8 cellular contexts compared by ENCODE assay signal in genomic region chr11:69950120-69950519, GRCh38.
DNase-seq lines count a peak whose midpoint lies in the region; ATAC-seq, FAIRE-seq and TF ChIP-seq lines count a peak whose summit lies in the region.

No MANE protein-coding gene starts in this region.

- H3K27ac ChIP-seq in WERI-Rb-1 (no peak overlapping the region), keratinocyte (ENCODE audit: control insufficient read depth, insufficient read depth, low read length) (peak overlapping the region; percentile 69)

- H3K27me3 ChIP-seq in BJ (ENCODE audit: control insufficient read depth, insufficient read depth, low read length) (peaks cover 3% of the 10 kb centered on the region; the same call in 1 of the 2 replicates), WERI-Rb-1 (ENCODE audit: insufficient read depth, low read depth, severe bottlenecking) (no peaks in the 10 kb centered on the region), keratinocyte (ENCODE audit: control insufficient read depth, extremely low read depth, insufficient read depth, low read length) (peaks cover 8% of the 10 kb centered on the region)

- H3K9me3 ChIP-seq in WERI-Rb-1 (ENCODE audit: severe bottlenecking), result peaks cover 5% of the 10 kb centered on the region
- no peaks in the 10 kb centered on the region for H3K9me3 ChIP-seq in keratinocyte (ENCODE audit: control insufficient read depth, low read depth, low read length)

- dilution Hi-C loops in keratinocyte (cut with MboI; ENCODE audit: extremely low pct_ligation_motif_present, low sequenced_read_pairs), result no loop called here

- no peaks in the 10 kb centered on the region for H3K9me1 ChIP-seq in keratinocyte (ENCODE audit: control insufficient read depth, extremely low read depth, insufficient read depth, low read length)

- H3K36me3 ChIP-seq in BJ (ENCODE audit: control insufficient read depth, insufficient read depth, low read length) (no peaks in the 10 kb centered on the region), WERI-Rb-1 (no peaks in the 10 kb centered on the region), keratinocyte (ENCODE audit: control insufficient read depth in 2 of 2, extremely low read depth in 1 of 2, insufficient read depth in 2 of 2, low read length in 2 of 2) (no peaks in the 10 kb centered on the region)

- no peaks in the 10 kb centered on the region for H3K79me2 ChIP-seq in keratinocyte (ENCODE audit: control insufficient read depth, insufficient read depth, low read length)

- H3K4me2 ChIP-seq in keratinocyte (ENCODE audit: control insufficient read depth, extremely low read depth, insufficient read depth, low read depth, low read length), result no peak overlapping the region

- no peak for ATAC-seq in GM21381 (IDR thresholded peaks at IDR 0.05; ENCODE audit: unreplicated experiment)

- DNase-seq in BJ (ENCODE audit: low read depth), result no peak
- peak; percentile 44 for DNase-seq in GM20000 (ENCODE audit: low spot score)
- peak; percentile 77 for DNase-seq in WERI-Rb-1
- DNase-seq in keratinocyte (ENCODE audit: low read depth, low spot score), result no peak
- no peak for DNase-seq in RCC 7860 (ENCODE audit: low spot score)
- no peak for DNase-seq in GM19240 (ENCODE audit: insufficient read length, low spot score)
- no peak for DNase-seq in NCI-H1694 treated with DMSO at 0.1 percent for 48 hours (lab: John Stamatoyannopoulos, UW)

- FAIRE-seq in keratinocyte (lab: Jason Lieb, UNC), result no peak
- FAIRE-seq in RCC 7860 (lab: Jason Lieb, UNC), result no peak

- peaks cover 26% of the 10 kb centered on the region for H3K4me1 ChIP-seq in keratinocyte (ENCODE audit: control insufficient read depth, extremely low read depth, insufficient read depth, low read length)

- POLR2A ChIA-PET in BJ (lab: Charles Lee), result no interaction called here

- H4K20me1 ChIP-seq in keratinocyte (ENCODE audit: control insufficient read depth, extremely low read depth, insufficient read depth, low read length), result no peaks in the 10 kb centered on the region

- no peak overlapping the region for H3K9ac ChIP-seq in keratinocyte (ENCODE audit: control insufficient read depth, extremely low read depth, insufficient read depth, low read length)

- CTCF ChIA-PET in BJ (lab: Yijun Ruan, JAX), result interaction anchor here (0.6 to 1.5 kb wide), 3 partner anchors 9 to 130 kb away, joined by 3 to 5 read pairs (median 3); no protein-coding TSS in a partner anchor

- TF ChIP-seq CTCF in BJ (IDR thresholded peaks at IDR 0.05; ENCODE audit: insufficient read depth, low read depth, low read length), result peak; percentile 40
- TF ChIP-seq CTCF in GM20000 (IDR thresholded peaks at IDR 0.05; ENCODE audit: extremely low read depth, missing control alignments), result no peak
- TF ChIP-seq CTCF in WERI-Rb-1 (IDR thresholded peaks at IDR 0.05; ENCODE audit: low read depth, low read length), result peak; percentile 97
- peak; percentile 58 to 76 (median 76) for TF ChIP-seq CTCF in keratinocyte (optimal IDR thresholded peaks at IDR 0.05 in 1 of 3, IDR thresholded peaks at IDR 0.05 in 1 of 3, conservative IDR thresholded peaks at IDR 0.05 in 1 of 3; ENCODE audit: extremely low read depth in 1 of 3, insufficient read depth in 2 of 3, low read length in 3 of 3)

- H2AFZ ChIP-seq in keratinocyte (ENCODE audit: control insufficient read depth, low read length), result no peak overlapping the region

- no peak overlapping the region for H3K4me3 ChIP-seq in BJ (ENCODE audit: low read depth, low read length)
- no peak overlapping the region for H3K4me3 ChIP-seq in WERI-Rb-1 (ENCODE audit: low read depth, low read length)
- H3K4me3 ChIP-seq in keratinocyte (ENCODE audit: control insufficient read depth in 2 of 3, extremely low read depth in 1 of 3, insufficient read depth in 2 of 3, low read depth in 1 of 3, low read length in 3 of 3), result no peak overlapping the region

Comparison
In these comparisons a context has a peak if more than half of its experiments do, and no peak if none do; other contexts are left out.
1. DNase-seq: peak in GM20000 (single experiment) and WERI-Rb-1 (single experiment); none in BJ (single experiment), keratinocyte (single experiment), RCC 7860 (single experiment), GM19240 (single experiment) and NCI-H1694 treated with DMSO at 0.1 percent for 48 hours (single experiment).